In the genomic region with DNA sequence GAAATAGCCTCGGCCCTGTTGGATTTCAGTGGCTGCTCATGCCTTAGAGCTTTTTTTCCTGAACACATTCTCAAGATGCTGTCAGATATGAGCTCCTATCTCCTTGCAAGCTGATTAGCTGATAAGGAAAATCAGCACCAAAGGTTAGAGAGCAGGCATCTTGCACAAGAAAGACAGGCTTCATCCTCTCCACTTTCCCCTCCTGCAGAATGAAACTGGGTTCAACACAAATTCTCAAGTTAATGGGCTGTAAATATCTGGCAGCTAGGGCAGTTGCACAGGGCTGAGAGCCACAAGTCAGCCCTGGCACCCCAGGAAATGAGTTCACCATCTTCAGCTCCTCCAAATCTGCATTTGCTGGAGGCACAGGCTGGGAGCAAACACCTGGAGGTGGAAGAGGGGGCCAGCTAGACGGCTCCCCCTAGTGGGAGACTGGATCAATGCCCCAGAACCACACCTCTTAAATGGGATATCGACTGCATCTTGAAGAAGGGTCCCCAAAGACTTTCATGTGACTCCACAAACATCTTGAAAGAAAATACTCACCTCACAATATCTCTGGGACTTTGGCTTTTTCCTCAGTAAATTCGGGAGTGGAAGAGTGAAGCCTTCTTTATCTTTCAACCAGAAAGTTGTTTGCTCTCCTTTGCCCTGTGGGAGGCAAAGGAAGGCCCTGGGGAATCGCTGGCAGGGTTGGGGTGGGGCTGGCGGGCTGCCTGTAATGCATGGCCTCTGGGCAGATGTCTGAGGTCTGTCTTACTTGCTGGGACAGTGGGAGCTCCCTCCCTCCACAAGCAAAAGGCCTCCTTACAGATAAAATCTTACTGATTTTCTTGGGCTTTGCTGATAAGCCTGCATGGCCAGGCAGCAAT, we compare ENCODE assay signal across 8 cellular contexts. TPM values are rescaled to one million over a fixed set of nuclear protein-coding genes. Genes with fewer than 3 reads are reported as not detected.
DNase-seq lines count a peak whose midpoint lies in the region; ATAC-seq, FAIRE-seq and TF ChIP-seq lines count a peak whose summit lies in the region.

No MANE protein-coding gene starts in this region.

- intact Hi-C loops in A673 (cut with micrococcal nuclease; ENCODE audit: unreplicated experiment) (loop anchor here (10.0 kb wide), 1 partner anchor 123 kb away; a partner anchor contains a TSS), PC-9 (cut with micrococcal nuclease; ENCODE audit: unreplicated experiment) (no loop called here)

- H3F3A ChIP-seq in PC-9 (ENCODE audit: insufficient read depth, low read depth), result no peaks in the 10 kb centered on the region

- FAIRE-seq in keratinocyte (lab: Jason Lieb, UNC), result peak; percentile 20

- peaks cover 11% of the 10 kb centered on the region for H3K4me1 Mint-ChIP-seq in brain
- H3K4me1 Mint-ChIP-seq in stimulated activated memory B cell treated with anti-CD40 and anti-IgM and Interleukin-4, amounts not matched to agents 10 μg/mL and 1 μg/mL and 100 μg/mL, for 72 hours, result peaks cover 5% of the 10 kb centered on the region

- H3K9me1 ChIP-seq in keratinocyte (ENCODE audit: control insufficient read depth, extremely low read depth, insufficient read depth, low read length), result no peaks in the 10 kb centered on the region

- H3K27ac ChIP-seq in A673 (ENCODE audit: low read depth, low read length, poor library complexity, severe bottlenecking) (no peak overlapping the region), PC-9 (no peak overlapping the region), keratinocyte (ENCODE audit: control insufficient read depth, insufficient read depth, low read length) (no peak overlapping the region)

- H3K27ac Mint-ChIP-seq in brain, result peak overlapping the region; percentile 54 to 96 (median 84)
- no peak overlapping the region for H3K27ac Mint-ChIP-seq in stimulated activated memory B cell treated with anti-CD40 and anti-IgM and Interleukin-4, amounts not matched to agents 10 μg/mL and 1 μg/mL and 100 μg/mL, for 72 hours

- TF ChIP-seq CTCF in A673 (conservative IDR thresholded peaks at IDR 0.05; ENCODE audit: low read depth, low read length) (peak; percentile 79), GM10266 (IDR thresholded peaks at IDR 0.05; ENCODE audit: control insufficient read depth, insufficient read depth, low read depth, missing control alignments) (peak; percentile 82), PC-9 (conservative IDR thresholded peaks at IDR 0.05) (peak; percentile 77), brain (conservative IDR thresholded peaks at IDR 0.05) (peak; percentile 50 to 62), keratinocyte (optimal IDR thresholded peaks at IDR 0.05 in 1 of 3, IDR thresholded peaks at IDR 0.05 in 1 of 3, conservative IDR thresholded peaks at IDR 0.05 in 1 of 3; ENCODE audit: extremely low read depth in 1 of 3, insufficient read depth in 2 of 3, low read length in 3 of 3) (peak; percentile 81 to 93 (median 85))

- dilution Hi-C loops in keratinocyte (cut with MboI; ENCODE audit: extremely low pct_ligation_motif_present, low sequenced_read_pairs), result loop anchor here (25.0 kb wide), 1 partner anchor 146 kb away; no protein-coding TSS in a partner anchor

- ATAC-seq in HG02938 (IDR thresholded peaks at IDR 0.05; ENCODE audit: unreplicated experiment), result peak; percentile 66
- peak; percentile 57 for ATAC-seq in stimulated activated memory B cell treated with anti-CD40 and anti-IgM and Interleukin-4, amounts not matched to agents 10 μg/mL and 1 μg/mL and 100 μg/mL, for 72 hours
- no peak for ATAC-seq in HG02852 (IDR thresholded peaks at IDR 0.05; ENCODE audit: unreplicated experiment)

- H2AFZ ChIP-seq in PC-9 (no peak overlapping the region), keratinocyte (ENCODE audit: control insufficient read depth, low read length) (no peak overlapping the region)

- no peak overlapping the region for H3K4me3 ChIP-seq in A673 (ENCODE audit: low read depth, low read length, poor library complexity, severe bottlenecking)
- H3K4me3 ChIP-seq in PC-9, result no peak overlapping the region
- H3K4me3 ChIP-seq in keratinocyte (ENCODE audit: control insufficient read depth in 2 of 3, extremely low read depth in 1 of 3, insufficient read depth in 2 of 3, low read depth in 1 of 3, low read length in 3 of 3), result no peak overlapping the region

- POLR2A ChIA-PET in A673 (lab: Charles Lee; ENCODE audit: low non-redundant PET), result no interaction called here
- POLR2A ChIA-PET in PC-9 (lab: Charles Lee; ENCODE audit: unreplicated experiment), result no interaction called here

- DNase-seq in A673 (ENCODE audit: low spot score) (peak; percentile 41), GM10266 (ENCODE audit: extremely low spot score) (peak; percentile 58), PC-9 (peak; percentile 8 to 36), keratinocyte (ENCODE audit: low read depth, low spot score) (no peak)

- H3K4me3 Mint-ChIP-seq in brain, result peak overlapping the region in 1 of 5 experiments; percentile 71
- H3K4me3 Mint-ChIP-seq in stimulated activated memory B cell treated with anti-CD40 and anti-IgM and Interleukin-4, amounts not matched to agents 10 μg/mL and 1 μg/mL and 100 μg/mL, for 72 hours, result no peak overlapping the region

- H3K9me3 Mint-ChIP-seq in brain, result no peaks in the 10 kb centered on the region
- H3K9me3 Mint-ChIP-seq in stimulated activated memory B cell treated with anti-CD40 and anti-IgM and Interleukin-4, amounts not matched to agents 10 μg/mL and 1 μg/mL and 100 μg/mL, for 72 hours, result no peaks in the 10 kb centered on the region

- BruUV-seq in A673 (replicated peaks; lab: Mats Ljungman, UMichigan), result no TSS peak
- BruUV-seq in PC-9 (replicated peaks; lab: Mats Ljungman, UMichigan), result no TSS peak

- H3K27me3 Mint-ChIP-seq in brain, result no peaks in the 10 kb centered on the region
- peaks cover 16% of the 10 kb centered on the region for H3K27me3 Mint-ChIP-seq in stimulated activated memory B cell treated with anti-CD40 and anti-IgM and Interleukin-4, amounts not matched to agents 10 μg/mL and 1 μg/mL and 100 μg/mL, for 72 hours

- peaks cover 39% of the 10 kb centered on the region for H3K27me3 ChIP-seq in A673 (replicated peaks; ENCODE audit: insufficient read depth, low read depth, low read length, poor library complexity)
- no peaks in the 10 kb centered on the region for H3K27me3 ChIP-seq in PC-9 (ENCODE audit: insufficient read depth, low read depth)
- H3K27me3 ChIP-seq in keratinocyte (ENCODE audit: control insufficient read depth, extremely low read depth, insufficient read depth, low read length), result no peaks in the 10 kb centered on the region

- no peak overlapping the region for H3K9ac ChIP-seq in keratinocyte (ENCODE audit: control insufficient read depth, extremely low read depth, insufficient read depth, low read length)

- H3K4me2 ChIP-seq in PC-9, result no peak overlapping the region
- no peak overlapping the region for H3K4me2 ChIP-seq in keratinocyte (ENCODE audit: control insufficient read depth, extremely low read depth, insufficient read depth, low read depth, low read length)

- H3K79me2 ChIP-seq in PC-9 (ENCODE audit: low read depth) (no peaks in the 10 kb centered on the region), keratinocyte (ENCODE audit: control insufficient read depth, insufficient read depth, low read length) (no peaks in the 10 kb centered on the region)

- no peaks in the 10 kb centered on the region for H3K36me3 Mint-ChIP-seq in brain
- no peaks in the 10 kb centered on the region for H3K36me3 Mint-ChIP-seq in stimulated activated memory B cell treated with anti-CD40 and anti-IgM and Interleukin-4, amounts not matched to agents 10 μg/mL and 1 μg/mL and 100 μg/mL, for 72 hours

- no peaks in the 10 kb centered on the region for H3K9me2 ChIP-seq in PC-9 (ENCODE audit: insufficient read depth)

- H3K36me3 ChIP-seq in A673 (ENCODE audit: insufficient read depth, low read length, poor library complexity, severe bottlenecking) (no peaks in the 10 kb centered on the region), PC-9 (ENCODE audit: low read depth) (no peaks in the 10 kb centered on the region), keratinocyte (ENCODE audit: control insufficient read depth in 2 of 2, extremely low read depth in 1 of 2, insufficient read depth in 2 of 2, low read length in 2 of 2) (no peaks in the 10 kb centered on the region)

- H3K4me1 ChIP-seq in A673 (ENCODE audit: insufficient read depth, low read length, poor library complexity, severe bottlenecking), result no peaks in the 10 kb centered on the region
- peaks cover 4% of the 10 kb centered on the region; the same call in 1 of the 2 replicates for H3K4me1 ChIP-seq in PC-9 (replicated peaks; ENCODE audit: insufficient read depth)
- no peaks in the 10 kb centered on the region for H3K4me1 ChIP-seq in keratinocyte (ENCODE audit: control insufficient read depth, extremely low read depth, insufficient read depth, low read length)

- H3K9me3 ChIP-seq in A673 (ENCODE audit: low read depth, low read length, poor library complexity, severe bottlenecking) (no peaks in the 10 kb centered on the region), PC-9 (ENCODE audit: insufficient read depth, low read depth) (no peaks in the 10 kb centered on the region), keratinocyte (ENCODE audit: control insufficient read depth, low read depth, low read length) (no peaks in the 10 kb centered on the region)

- H4K20me1 ChIP-seq in PC-9 (ENCODE audit: insufficient read depth) (no peaks in the 10 kb centered on the region), keratinocyte (ENCODE audit: control insufficient read depth, extremely low read depth, insufficient read depth, low read length) (no peaks in the 10 kb centered on the region)

- CTCF ChIA-PET in A673 (lab: Charles Lee) (no interaction called here), PC-9 (lab: Charles Lee) (no interaction called here)

RNA-seq across cellular contexts. Expression of a gene that starts 24.7 kb away (rescaled TPM):
- total RNA-seq in A673 (2021) (not detected in 2 replicates), PC-9 (2021) (not detected in 2 replicates)
- polyA plus RNA-seq in brain (ENCODE audit: insufficient read depth, low read depth, low replicate concordance) (not detected), keratinocyte (not detected in 3 replicates)
- not detected for polyA plus RNA-seq in keratinocyte (2011; ENCODE audit: low read depth)
- polyA plus RNA-seq in keratinocyte (2011; cell fraction: cytosol; rRNA removed), result not detected in 2 replicates
- polyA plus RNA-seq in keratinocyte (2011; cell fraction: nucleus; rRNA removed), result not detected in 2 replicates
- polyA plus RNA-seq in keratinocyte (2012; ENCODE audit: low replicate concordance), result not detected in 2 replicates
- not detected in 3 replicates for polyA minus RNA-seq in keratinocyte
- polyA minus RNA-seq in keratinocyte (2011; cell fraction: cytosol; rRNA and poly(A)+ RNA removed), result not detected
- polyA minus RNA-seq in keratinocyte (2011; cell fraction: nucleus; rRNA and poly(A)+ RNA removed), result not detected in 2 replicates
